In genomic region chr1:195715652-195716051, GRCh38 we compare ENCODE assay signal across 29 cellular contexts.
"Had no signal": no experiment of that assay in that cellular context is flagged by ENCODE, and none has a peak within 500 bp of the region (broad histone marks: within the 10 kb centered on the region; RNA-seq: fewer than 3 reads in every experiment).

No MANE protein-coding gene starts in this region.

- FAIRE-seq: bronchial epithelial cell had no signal

- DNase-seq: activated B cell treated with CpG ODN at 0.5 μM for 24 hours; activated CD4-positive, alpha-beta memory T cell treated with anti-CD3 and anti-CD28 coated beads for 36 hours; activated CD4-positive, alpha-beta T cell treated with anti-CD3 and anti-CD28 coated beads for 4 hours; activated CD4-positive, alpha-beta T cell treated with anti-CD3 and anti-CD28 coated beads, Interleukin-2, amount 50 U/mL, for 1 hour; activated CD4-positive, CD25-positive, alpha-beta regulatory T cell treated with anti-CD3 and anti-CD28 coated beads, Interleukin-2, amount 50 U/mL, for 72 hours; activated CD8-positive, alpha-beta memory T cell treated with anti-CD3 and anti-CD28 coated beads for 24 hours; activated CD8-positive, alpha-beta memory T cell treated with anti-CD3 and anti-CD28 coated beads, Interleukin-2, amount 10 ng/mL, durations not matched to agents 7 days and 5 days; activated CD8-positive, alpha-beta memory T cell treated with anti-CD3 and anti-CD28 coated beads, Interleukin-2, amount 50 U/mL, for 48 hours; activated effector memory CD4-positive, alpha-beta T cell treated with Interleukin-2 at 50 U/mL for 16 hours; activated naive CD4-positive, alpha-beta T cell treated with anti-CD3 and anti-CD28 coated beads, Interleukin-2, amount 10 ng/mL, durations not matched to agents 7 days and 5 days; activated naive CD8-positive, alpha-beta T cell treated with anti-CD3 and anti-CD28 coated beads, Interleukin-2, amount 50 U/mL, for 24 hours; activated T-cell treated with anti-CD3 and anti-CD28 coated beads, Interleukin-2, amount 50 U/mL, for 48 hours; anterior cingulate cortex; caudate nucleus; cerebellar nuclear complex; NCI-H1105; NCI-H1417 treated with DMSO at 0.1 percent for 48 hours; NCI-H187 treated with DMSO at 0.1 percent for 48 hours; NCI-H2081; NCI-H2171 treated with DMSO at 0.1 percent for 48 hours; NCI-H2227 treated with DMSO at 0.1 percent for 48 hours; NCI-H446 treated with DMSO at 0.1 percent for 48 hours; NCI-H524; PC-9; Right ventricle myocardium superior; T-cell; T-helper 17 cell had no signal

- H3K27ac ChIP-seq: PC-9, VCaP had no signal

- H3K4me3 ChIP-seq: PC-9 had no signal

- H3K4me2 ChIP-seq: PC-9 had no signal

- H2AFZ ChIP-seq: PC-9 had no signal

- ATAC-seq: activated CD8-positive, alpha-beta memory T cell treated with anti-CD3 and anti-CD28 coated beads, Interleukin-2, amount 10 ng/mL, durations not matched to agents 7 days and 5 days; activated naive CD8-positive, alpha-beta T cell treated with anti-CD3 and anti-CD28 coated beads, Interleukin-2, amount 50 U/mL, for 24 hours; T-cell; T-helper 17 cell had no signal
